ENCODE assay signal across 1 cellular context in the genomic region with DNA sequence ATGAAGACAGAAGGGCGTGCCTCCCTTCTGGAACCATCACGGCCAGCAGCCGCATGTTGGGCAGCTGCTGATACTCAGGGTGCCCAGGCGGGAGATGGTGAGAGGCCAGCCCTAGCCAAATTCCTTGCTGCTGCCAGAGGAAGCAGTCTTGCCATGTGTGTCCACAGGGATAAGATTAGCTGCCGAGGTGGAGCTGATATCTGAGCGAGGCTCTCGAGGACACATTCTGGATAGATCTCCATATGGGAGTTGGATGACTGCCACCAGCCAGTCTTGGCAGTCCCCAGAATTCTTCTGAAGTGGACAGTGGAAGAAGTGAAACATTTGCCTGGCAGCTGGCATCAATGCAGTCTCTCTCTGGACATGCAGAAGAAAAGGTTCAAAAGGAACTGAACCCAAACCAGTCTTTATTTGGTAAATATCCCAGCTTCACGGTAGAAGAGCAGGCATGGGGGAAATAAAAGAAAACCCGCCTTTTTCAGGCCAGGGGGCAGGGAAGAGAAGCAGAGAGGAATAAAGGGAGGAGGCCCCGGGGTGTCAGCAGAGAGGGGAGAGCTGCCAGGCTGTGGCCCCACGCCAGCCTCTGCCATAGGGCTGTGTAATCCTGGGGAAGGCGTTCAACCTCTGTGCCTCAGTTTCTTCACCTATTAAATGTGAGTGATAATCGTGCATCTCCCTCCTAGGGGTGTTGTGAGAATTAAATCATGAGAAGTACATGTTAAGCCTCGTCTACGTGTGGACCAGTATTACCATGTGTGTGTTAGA.
TF ChIP-seq lines count a peak whose summit lies in the region.

No MANE protein-coding gene starts in this region.

TF ChIP-seq in H1, 55 proteins besides CTCF, POLR2A, EP300 and RAD21:
- TF ChIP-seq YY1 (IDR thresholded peaks at IDR 0.05; ENCODE audit: low read depth, low read length): no peak
- no peak for TF ChIP-seq RXRA (IDR thresholded peaks at IDR 0.05; ENCODE audit: insufficient read depth, low read depth, low read length)
- no peak for TF ChIP-seq SRF (IDR thresholded peaks at IDR 0.05; ENCODE audit: low read depth, low read length)
- TF ChIP-seq SUZ12 (IDR thresholded peaks at IDR 0.05; ENCODE audit: low read length): no peak
- no peak for TF ChIP-seq CEBPB (IDR thresholded peaks at IDR 0.05; ENCODE audit: low read depth, low read length)
- no peak for TF ChIP-seq HDAC2 (IDR thresholded peaks at IDR 0.05; ENCODE audit: borderline replicate concordance in 1 of 2, low read depth in 2 of 2, low read length in 2 of 2)
- TF ChIP-seq, protein P1, sequence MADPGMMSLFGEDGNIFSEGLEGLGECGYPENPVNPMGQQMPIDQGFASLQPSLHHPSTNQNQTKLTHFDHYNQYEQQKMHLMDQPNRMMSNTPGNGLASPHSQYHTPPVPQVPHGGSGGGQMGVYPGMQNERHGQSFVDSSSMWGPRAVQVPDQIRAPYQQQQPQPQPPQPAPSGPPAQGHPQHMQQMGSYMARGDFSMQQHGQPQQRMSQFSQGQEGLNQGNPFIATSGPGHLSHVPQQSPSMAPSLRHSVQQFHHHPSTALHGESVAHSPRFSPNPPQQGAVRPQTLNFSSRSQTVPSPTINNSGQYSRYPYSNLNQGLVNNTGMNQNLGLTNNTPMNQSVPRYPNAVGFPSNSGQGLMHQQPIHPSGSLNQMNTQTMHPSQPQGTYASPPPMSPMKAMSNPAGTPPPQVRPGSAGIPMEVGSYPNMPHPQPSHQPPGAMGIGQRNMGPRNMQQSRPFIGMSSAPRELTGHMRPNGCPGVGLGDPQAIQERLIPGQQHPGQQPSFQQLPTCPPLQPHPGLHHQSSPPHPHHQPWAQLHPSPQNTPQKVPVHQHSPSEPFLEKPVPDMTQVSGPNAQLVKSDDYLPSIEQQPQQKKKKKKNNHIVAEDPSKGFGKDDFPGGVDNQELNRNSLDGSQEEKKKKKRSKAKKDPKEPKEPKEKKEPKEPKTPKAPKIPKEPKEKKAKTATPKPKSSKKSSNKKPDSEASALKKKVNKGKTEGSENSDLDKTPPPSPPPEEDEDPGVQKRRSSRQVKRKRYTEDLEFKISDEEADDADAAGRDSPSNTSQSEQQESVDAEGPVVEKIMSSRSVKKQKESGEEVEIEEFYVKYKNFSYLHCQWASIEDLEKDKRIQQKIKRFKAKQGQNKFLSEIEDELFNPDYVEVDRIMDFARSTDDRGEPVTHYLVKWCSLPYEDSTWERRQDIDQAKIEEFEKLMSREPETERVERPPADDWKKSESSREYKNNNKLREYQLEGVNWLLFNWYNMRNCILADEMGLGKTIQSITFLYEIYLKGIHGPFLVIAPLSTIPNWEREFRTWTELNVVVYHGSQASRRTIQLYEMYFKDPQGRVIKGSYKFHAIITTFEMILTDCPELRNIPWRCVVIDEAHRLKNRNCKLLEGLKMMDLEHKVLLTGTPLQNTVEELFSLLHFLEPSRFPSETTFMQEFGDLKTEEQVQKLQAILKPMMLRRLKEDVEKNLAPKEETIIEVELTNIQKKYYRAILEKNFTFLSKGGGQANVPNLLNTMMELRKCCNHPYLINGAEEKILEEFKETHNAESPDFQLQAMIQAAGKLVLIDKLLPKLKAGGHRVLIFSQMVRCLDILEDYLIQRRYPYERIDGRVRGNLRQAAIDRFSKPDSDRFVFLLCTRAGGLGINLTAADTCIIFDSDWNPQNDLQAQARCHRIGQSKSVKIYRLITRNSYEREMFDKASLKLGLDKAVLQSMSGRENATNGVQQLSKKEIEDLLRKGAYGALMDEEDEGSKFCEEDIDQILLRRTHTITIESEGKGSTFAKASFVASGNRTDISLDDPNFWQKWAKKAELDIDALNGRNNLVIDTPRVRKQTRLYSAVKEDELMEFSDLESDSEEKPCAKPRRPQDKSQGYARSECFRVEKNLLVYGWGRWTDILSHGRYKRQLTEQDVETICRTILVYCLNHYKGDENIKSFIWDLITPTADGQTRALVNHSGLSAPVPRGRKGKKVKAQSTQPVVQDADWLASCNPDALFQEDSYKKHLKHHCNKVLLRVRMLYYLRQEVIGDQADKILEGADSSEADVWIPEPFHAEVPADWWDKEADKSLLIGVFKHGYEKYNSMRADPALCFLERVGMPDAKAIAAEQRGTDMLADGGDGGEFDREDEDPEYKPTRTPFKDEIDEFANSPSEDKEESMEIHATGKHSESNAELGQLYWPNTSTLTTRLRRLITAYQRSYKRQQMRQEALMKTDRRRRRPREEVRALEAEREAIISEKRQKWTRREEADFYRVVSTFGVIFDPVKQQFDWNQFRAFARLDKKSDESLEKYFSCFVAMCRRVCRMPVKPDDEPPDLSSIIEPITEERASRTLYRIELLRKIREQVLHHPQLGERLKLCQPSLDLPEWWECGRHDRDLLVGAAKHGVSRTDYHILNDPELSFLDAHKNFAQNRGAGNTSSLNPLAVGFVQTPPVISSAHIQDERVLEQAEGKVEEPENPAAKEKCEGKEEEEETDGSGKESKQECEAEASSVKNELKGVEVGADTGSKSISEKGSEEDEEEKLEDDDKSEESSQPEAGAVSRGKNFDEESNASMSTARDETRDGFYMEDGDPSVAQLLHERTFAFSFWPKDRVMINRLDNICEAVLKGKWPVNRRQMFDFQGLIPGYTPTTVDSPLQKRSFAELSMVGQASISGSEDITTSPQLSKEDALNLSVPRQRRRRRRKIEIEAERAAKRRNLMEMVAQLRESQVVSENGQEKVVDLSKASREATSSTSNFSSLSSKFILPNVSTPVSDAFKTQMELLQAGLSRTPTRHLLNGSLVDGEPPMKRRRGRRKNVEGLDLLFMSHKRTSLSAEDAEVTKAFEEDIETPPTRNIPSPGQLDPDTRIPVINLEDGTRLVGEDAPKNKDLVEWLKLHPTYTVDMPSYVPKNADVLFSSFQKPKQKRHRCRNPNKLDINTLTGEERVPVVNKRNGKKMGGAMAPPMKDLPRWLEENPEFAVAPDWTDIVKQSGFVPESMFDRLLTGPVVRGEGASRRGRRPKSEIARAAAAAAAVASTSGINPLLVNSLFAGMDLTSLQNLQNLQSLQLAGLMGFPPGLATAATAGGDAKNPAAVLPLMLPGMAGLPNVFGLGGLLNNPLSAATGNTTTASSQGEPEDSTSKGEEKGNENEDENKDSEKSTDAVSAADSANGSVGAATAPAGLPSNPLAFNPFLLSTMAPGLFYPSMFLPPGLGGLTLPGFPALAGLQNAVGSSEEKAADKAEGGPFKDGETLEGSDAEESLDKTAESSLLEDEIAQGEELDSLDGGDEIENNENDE (IDR thresholded peaks at IDR 0.05; ENCODE audit: insufficient replicate concordance, low read length): no peak
- no peak for TF ChIP-seq CREB1 (IDR thresholded peaks at IDR 0.05)
TF ChIP-seq in H1: peak in this region for 0.
